19 cellular contexts compared by ENCODE assay signal in genomic region chr5:96930589-96930988, GRCh38. TPM values are rescaled to one million over a fixed set of nuclear protein-coding genes. Genes with fewer than 3 reads are reported as not detected.
"Had no signal": no experiment of that assay in that cellular context is flagged by ENCODE, and none has a peak within 500 bp of the region (broad histone marks: within the 10 kb centered on the region; RNA-seq: fewer than 3 reads in every experiment).

No MANE protein-coding gene starts in this region.

- H3K27ac ChIP-seq: coronary artery, gastrocnemius medialis, heart right ventricle, left lung, ovary, right lobe of liver, testis had no signal

- H3K4me3 ChIP-seq: coronary artery, gastrocnemius medialis, heart right ventricle, left lung, ovary, right lobe of liver, smooth muscle cell, testis had no signal

- H3K27ac Mint-ChIP-seq: activated CD4-positive, alpha-beta memory T cell treated with anti-CD3 and anti-CD28 coated beads, Interleukin-2, amount 10 ng/mL, durations not matched to agents 7 days and 5 days; activated CD4-positive, alpha-beta T cell treated with anti-CD3 and anti-CD28 coated beads for 36 hours; activated T-cell treated with anti-CD3 and anti-CD28 coated beads, Interleukin-2, amount 50 U/mL, for 24 hours; activated T-helper 2 cell treated with anti-CD3 and anti-CD28 coated beads, Interferon-gamma antibody, Interleukin-2, Interleukin-4, amounts not matched to agents 10 μg/mL and 5 μg/mL and 100 μg/mL, durations not matched to agents 14 hours and 24 hours and 36 hours; stimulated activated effector memory CD8-positive, alpha-beta T cell treated with anti-CD3 and anti-CD28 coated beads, Interleukin-12 subunit alpha, Interleukin-12 subunit beta, amount 100 ng/mL, for 72 hours; type B pancreatic cell had no signal

- DNase-seq: activated CD4-positive, alpha-beta memory T cell treated with anti-CD3 and anti-CD28 coated beads, Interleukin-2, amount 10 ng/mL, durations not matched to agents 7 days and 5 days; activated CD4-positive, alpha-beta T cell treated with anti-CD3 and anti-CD28 coated beads for 36 hours; activated naive CD4-positive, alpha-beta T cell treated with anti-CD3 and anti-CD28 coated beads, Interleukin-2, amount 50 U/mL, for 16 hours; activated T-cell treated with anti-CD3 and anti-CD28 coated beads, Interleukin-2, amount 50 U/mL, for 24 hours; amygdala; gastrocnemius medialis; heart right ventricle; left lung; mammary epithelial cell; ovary; right lobe of liver; stimulated activated CD4-positive, alpha-beta T cell treated with anti-CD3 and anti-CD28 coated beads, Interleukin-4, amount 100 ng/mL, for 24 hours; testis had no signal

- H3K9me3 ChIP-seq: gastrocnemius medialis, heart right ventricle, left lung, ovary, testis had no signal

- H3K9me3 Mint-ChIP-seq: activated CD4-positive, alpha-beta memory T cell treated with anti-CD3 and anti-CD28 coated beads, Interleukin-2, amount 10 ng/mL, durations not matched to agents 7 days and 5 days; activated T-cell treated with anti-CD3 and anti-CD28 coated beads, Interleukin-2, amount 50 U/mL, for 24 hours; activated T-helper 2 cell treated with anti-CD3 and anti-CD28 coated beads, Interferon-gamma antibody, Interleukin-2, Interleukin-4, amounts not matched to agents 10 μg/mL and 5 μg/mL and 100 μg/mL, durations not matched to agents 14 hours and 24 hours and 36 hours; brain; stimulated activated effector memory CD8-positive, alpha-beta T cell treated with anti-CD3 and anti-CD28 coated beads, Interleukin-12 subunit alpha, Interleukin-12 subunit beta, amount 100 ng/mL, for 72 hours; type B pancreatic cell had no signal

- H3K27me3 Mint-ChIP-seq: activated CD4-positive, alpha-beta memory T cell treated with anti-CD3 and anti-CD28 coated beads, Interleukin-2, amount 10 ng/mL, durations not matched to agents 7 days and 5 days; activated CD4-positive, alpha-beta T cell treated with anti-CD3 and anti-CD28 coated beads for 36 hours; activated T-cell treated with anti-CD3 and anti-CD28 coated beads, Interleukin-2, amount 50 U/mL, for 24 hours; type B pancreatic cell had no signal

- H3K4me2 ChIP-seq: smooth muscle cell had no signal

- ATAC-seq: activated CD4-positive, alpha-beta T cell treated with anti-CD3 and anti-CD28 coated beads for 36 hours; gastrocnemius medialis; heart right ventricle; left lung; right lobe of liver; stimulated activated effector memory CD8-positive, alpha-beta T cell treated with anti-CD3 and anti-CD28 coated beads, Interleukin-12 subunit alpha, Interleukin-12 subunit beta, amount 100 ng/mL, for 72 hours had no signal

- H3K36me3 ChIP-seq: gastrocnemius medialis, heart right ventricle, left lung, ovary, right lobe of liver had no signal

- H3K27me3 ChIP-seq: gastrocnemius medialis, heart right ventricle, left lung, ovary, right lobe of liver, testis had no signal

- H3K36me3 Mint-ChIP-seq: brain had no signal

- H3K4me3 Mint-ChIP-seq: activated CD4-positive, alpha-beta T cell treated with anti-CD3 and anti-CD28 coated beads for 36 hours; activated T-cell treated with anti-CD3 and anti-CD28 coated beads, Interleukin-2, amount 50 U/mL, for 24 hours; stimulated activated effector memory CD8-positive, alpha-beta T cell treated with anti-CD3 and anti-CD28 coated beads, Interleukin-12 subunit alpha, Interleukin-12 subunit beta, amount 100 ng/mL, for 72 hours; type B pancreatic cell had no signal

RNA-seq across cellular contexts. Expression of gene ERAP2, which starts 54.3 kb away (rescaled TPM):
- polyA plus RNA-seq: smooth muscle cell had no signal
